Comparison of ENCODE assay signal across 31 cellular contexts in the genomic region with DNA sequence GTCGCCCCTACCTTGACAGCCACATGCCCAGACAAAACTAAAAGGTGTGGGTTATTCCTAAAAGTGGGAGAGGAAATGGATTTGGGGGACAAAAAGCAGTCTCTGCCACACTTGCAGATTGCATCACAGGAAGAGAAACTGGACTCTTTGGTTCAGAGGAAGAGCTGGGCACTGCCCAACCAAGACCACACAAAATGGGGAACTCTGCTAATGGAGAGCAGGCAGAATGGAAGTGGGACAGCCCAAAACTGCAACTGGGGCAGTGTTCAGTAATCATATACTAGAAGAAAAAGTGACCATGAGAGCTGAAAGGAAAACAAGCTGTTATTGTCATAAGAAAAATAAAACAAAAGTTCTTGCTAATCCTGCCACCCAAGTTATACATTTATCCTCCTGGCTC.
"Had no signal": no experiment of that assay in that cellular context is flagged by ENCODE, and none has a peak within 500 bp of the region (broad histone marks: within the 10 kb centered on the region; RNA-seq: fewer than 3 reads in every experiment).

No MANE protein-coding gene starts in this region.

- DNase-seq: colonic mucosa; dermis blood vessel endothelial cell; effector memory CD4-positive, alpha-beta T cell; foreskin keratinocyte; heart left ventricle; kidney; mesenchymal stem cell; mucosa of descending colon; naive B cell; pancreas; stimulated activated CD4-positive, alpha-beta T cell treated with anti-CD3 and anti-CD28 coated beads, Interleukin-12 subunit alpha, Interleukin-12 subunit beta, amount 100 ng/mL, for 4 hours; stimulated activated CD4-positive, alpha-beta T cell treated with anti-CD3 and anti-CD28 coated beads, Interleukin-1b, Interleukin-23, amount 100 ng/mL, for 48 hours; stimulated activated CD4-positive, alpha-beta T cell treated with anti-CD3 and anti-CD28 coated beads, Interleukin-4, amount 100 ng/mL, for 1 hour; stimulated activated CD8-positive, alpha-beta memory T cell treated with anti-CD3 and anti-CD28 coated beads, Interleukin-4, amount 100 ng/mL, for 48 hours; stimulated activated naive CD4-positive, alpha-beta T cell; stimulated activated naive CD8-positive, alpha-beta T cell treated with anti-CD3 and anti-CD28 coated beads, Interleukin-15, amount 100 ng/mL, for 72 hours; transverse colon had no signal

- H3K4me1 ChIP-seq: colonic mucosa, esophagus muscularis mucosa, gastroesophageal sphincter, pancreas, suprapubic skin, transverse colon, vagina had no signal

- H3K4me1 Mint-ChIP-seq: mesothelial cell of epicardium; naive B cell; neural crest cell; stimulated activated naive CD8-positive, alpha-beta T cell treated with anti-CD3 and anti-CD28 coated beads, Interleukin-15, amount 100 ng/mL, for 72 hours had no signal

- H3K4me3 Mint-ChIP-seq: mesothelial cell of epicardium; naive B cell; natural killer cell treated with Interleukin-12 subunit alpha and Interleukin-12 subunit beta and Interleukin-15 and Interleukin-18, amount 100 ng/mL, for 72 hours; neural crest cell; stimulated activated naive CD8-positive, alpha-beta T cell treated with anti-CD3 and anti-CD28 coated beads, Interleukin-15, amount 100 ng/mL, for 72 hours had no signal

- H3K4me3 ChIP-seq: colonic mucosa, esophagus muscularis mucosa, gastroesophageal sphincter, heart left ventricle, hepatocyte, lung, mucosa of descending colon, pancreas, smooth muscle cell, suprapubic skin, transverse colon, vagina had no signal

- H3K36me3 ChIP-seq: colonic mucosa, esophagus muscularis mucosa, gastroesophageal sphincter, heart left ventricle, neutrophil, pancreas, suprapubic skin, transverse colon, vagina had no signal

- H3K27me3 ChIP-seq: colonic mucosa, esophagus muscularis mucosa, foreskin keratinocyte, gastroesophageal sphincter, heart left ventricle, hepatocyte, neutrophil, pancreas, suprapubic skin, transverse colon, vagina had no signal

- H3K27me3 Mint-ChIP-seq: progenitor cell of endocrine pancreas had no signal

- H3K9me3 Mint-ChIP-seq: natural killer cell treated with Interleukin-12 subunit alpha and Interleukin-12 subunit beta and Interleukin-15 and Interleukin-18, amount 100 ng/mL, for 72 hours; neural crest cell had no signal

- H3K27ac ChIP-seq: colonic mucosa, esophagus muscularis mucosa, foreskin keratinocyte, gastroesophageal sphincter, hepatocyte, neutrophil, pancreas, suprapubic skin, transverse colon, vagina had no signal

- ATAC-seq: foreskin keratinocyte; gastroesophageal sphincter; left lobe of liver; mucosa of descending colon; natural killer cell treated with Interleukin-12 subunit alpha and Interleukin-12 subunit beta and Interleukin-15 and Interleukin-18, amount 100 ng/mL, for 72 hours; sciatic nerve; stimulated activated naive CD8-positive, alpha-beta T cell treated with anti-CD3 and anti-CD28 coated beads, Interleukin-15, amount 100 ng/mL, for 72 hours had no signal

- H3K27ac Mint-ChIP-seq: mesothelial cell of epicardium; naive B cell; natural killer cell treated with Interleukin-12 subunit alpha and Interleukin-12 subunit beta and Interleukin-15 and Interleukin-18, amount 100 ng/mL, for 72 hours; progenitor cell of endocrine pancreas; stimulated activated naive CD8-positive, alpha-beta T cell treated with anti-CD3 and anti-CD28 coated beads, Interleukin-15, amount 100 ng/mL, for 72 hours had no signal

- H3K9me3 ChIP-seq: colonic mucosa, gastroesophageal sphincter, mucosa of descending colon, neutrophil, pancreas, suprapubic skin, transverse colon, vagina had no signal

- H3K36me3 Mint-ChIP-seq: mesothelial cell of epicardium; naive B cell; natural killer cell treated with Interleukin-12 subunit alpha and Interleukin-12 subunit beta and Interleukin-15 and Interleukin-18, amount 100 ng/mL, for 72 hours had no signal
